In genomic region chr22:30245985-30246901, GRCh38 we compare ENCODE assay signal across 8 cellular contexts. TPM values are rescaled to one million over a fixed set of nuclear protein-coding genes. Genes with fewer than 3 reads are reported as not detected.
DNase-seq lines count a peak whose midpoint lies in the region; ATAC-seq and TF ChIP-seq lines count a peak whose summit lies in the region.

LIF (minus strand) TSS chr22:30246759; CDS start chr22:30246695, 64 bp downstream.

- intact Hi-C loops in sciatic nerve (cut with DNase I), result no loop called here

- H3K27ac ChIP-seq in foreskin keratinocyte (peak within 1 kb of the TSS; percentile 34), osteoblast (ENCODE audit: low read depth, low read length) (peak within 1 kb of the TSS; percentile 96)

- H3K4me3 ChIP-seq in osteoblast (ENCODE audit: insufficient read depth, low read length), result peak within 1 kb of the TSS; percentile 93

- peak; percentile 76 to 81 for ATAC-seq in activated T-cell treated with anti-CD3 and anti-CD28 coated beads, Interleukin-2, amount 50 U/mL, for 72 hours (replicated peaks in 1 of 2)
- ATAC-seq in foreskin keratinocyte, result peak; percentile 12
- no peak for ATAC-seq in sciatic nerve
- ATAC-seq in GM18520 (IDR thresholded peaks at IDR 0.05; ENCODE audit: unreplicated experiment), result no peak

- peaks cover 11% of the 10 kb centered on the region for H3K4me1 ChIP-seq in foreskin keratinocyte
- H3K4me1 ChIP-seq in osteoblast (ENCODE audit: insufficient read depth, low read length), result peaks cover 59% of the 10 kb centered on the region

- no peaks in the 10 kb centered on the region for H3K27me3 Mint-ChIP-seq in activated T-cell treated with anti-CD3 and anti-CD28 coated beads, Interleukin-2, amount 50 U/mL, for 72 hours (ENCODE audit: low read depth)

- peaks cover 37% of the 10 kb centered on the region for H3K36me3 ChIP-seq in osteoblast (ENCODE audit: insufficient read depth, low read length)

- TF ChIP-seq CTCF in foreskin keratinocyte (conservative IDR thresholded peaks at IDR 0.05), result peak; percentile 43
- TF ChIP-seq CTCF in osteoblast (IDR thresholded peaks at IDR 0.05; ENCODE audit: extremely low read depth, low read depth, low read length), result no peak

- H4K20me1 ChIP-seq in osteoblast (ENCODE audit: insufficient read depth, low read length), result peaks cover 14% of the 10 kb centered on the region

- peaks cover 76% of the 10 kb centered on the region for H3K4me1 Mint-ChIP-seq in activated T-cell treated with anti-CD3 and anti-CD28 coated beads, Interleukin-2, amount 50 U/mL, for 72 hours (ENCODE audit: low read depth)

- no peaks in the 10 kb centered on the region for H3K9me3 ChIP-seq in osteoblast (ENCODE audit: low read depth, low read length)

- peaks cover 30% of the 10 kb centered on the region for H3K27me3 ChIP-seq in foreskin keratinocyte
- no peaks in the 10 kb centered on the region for H3K27me3 ChIP-seq in osteoblast (ENCODE audit: insufficient read depth, low read length)

- H3K4me2 ChIP-seq in osteoblast (ENCODE audit: insufficient read depth, low read length), result peak within 1 kb of the TSS; percentile 96

- peak within 1 kb of the TSS; percentile 47 for H2AFZ ChIP-seq in osteoblast (ENCODE audit: low read length)

- peak within 1 kb of the TSS; percentile 98 for H3K27ac Mint-ChIP-seq in activated T-cell treated with anti-CD3 and anti-CD28 coated beads, Interleukin-2, amount 50 U/mL, for 72 hours

- peaks cover 61% of the 10 kb centered on the region for H3K79me2 ChIP-seq in osteoblast (ENCODE audit: insufficient read depth, low read length)

- peaks cover 5 to 6% of the 10 kb centered on the region in 2 donors for H3K36me3 Mint-ChIP-seq in activated T-cell treated with anti-CD3 and anti-CD28 coated beads, Interleukin-2, amount 50 U/mL, for 72 hours (ENCODE audit: insufficient read depth in 2 of 2)

- H3K4me3 Mint-ChIP-seq in activated T-cell treated with anti-CD3 and anti-CD28 coated beads, Interleukin-2, amount 50 U/mL, for 72 hours, result peak within 1 kb of the TSS; percentile 94 to 99

- H3K9me3 Mint-ChIP-seq in activated T-cell treated with anti-CD3 and anti-CD28 coated beads, Interleukin-2, amount 50 U/mL, for 72 hours, result no peaks in the 10 kb centered on the region

- DNase-seq in Daoy (ENCODE audit: low read depth) (peak; percentile 69), NCI-H460 (ENCODE audit: extremely low read depth, low read depth) (no peak), foreskin keratinocyte (peak in 1 of 2 donors; percentile 28), osteoblast (ENCODE audit: insufficient read length, low spot score, missing footprints) (peak; percentile 99), sciatic nerve (ENCODE audit: low spot score) (no peak), kidney glomerular epithelial cell (lab: John Stamatoyannopoulos, UW) (no peak)
- DNase-seq in activated T-cell treated with anti-CD3 and anti-CD28 coated beads, Interleukin-2, amount 50 U/mL, for 72 hours, result peak; percentile 72

RNA-seq across cellular contexts. Expression of gene LIF, which starts in this region (rescaled TPM):
- total RNA-seq in Daoy (2014; rRNA removed; shearing (Covaris generic)), result 33.3 and 35.2 TPM in 2 replicates
- 70.9 and 73.5 TPM in 2 replicates for total RNA-seq in NCI-H460 (2014; rRNA removed; shearing (Covaris generic))
- 213 and 282 TPM in 2 replicates for polyA plus RNA-seq in NCI-H460 (2014; cell fraction: nucleus; rRNA removed)
- 10 to 100 TPM; 67.9 to 71.3 TPM for total RNA-seq in activated T-cell treated with anti-CD3 and anti-CD28 coated beads, Interleukin-2, amount 50 U/mL, for 72 hours
- total RNA-seq in foreskin keratinocyte, result 0.17 and 0.25 TPM in 2 replicates
- 0.18 and 0.19 TPM in 2 replicates for polyA plus RNA-seq in foreskin keratinocyte
- total RNA-seq in osteoblast, result 3.2 and 3.3 TPM in 2 replicates
- 3.2 TPM for total RNA-seq in sciatic nerve

Comparison
In these comparisons a context has a peak if more than half of its experiments do, and no peak if none do; other contexts are left out.
1. Peak in ATAC-seq and H3K27ac ChIP-seq in foreskin keratinocyte; RNA of the gene not detected or under 1 TPM.
2. DNase-seq: peak in Daoy (single experiment), activated T-cell treated with anti-CD3 and anti-CD28 coated beads, Interleukin-2, amount 50 U/mL, for 72 hours (2 of 2) and osteoblast (single experiment); none in NCI-H460 (single experiment), sciatic nerve (single experiment) and kidney glomerular epithelial cell (single experiment).
3. ATAC-seq: peak in activated T-cell treated with anti-CD3 and anti-CD28 coated beads, Interleukin-2, amount 50 U/mL, for 72 hours (2 of 2); none in sciatic nerve (single experiment) and GM18520 (single experiment).